In the genomic region with DNA sequence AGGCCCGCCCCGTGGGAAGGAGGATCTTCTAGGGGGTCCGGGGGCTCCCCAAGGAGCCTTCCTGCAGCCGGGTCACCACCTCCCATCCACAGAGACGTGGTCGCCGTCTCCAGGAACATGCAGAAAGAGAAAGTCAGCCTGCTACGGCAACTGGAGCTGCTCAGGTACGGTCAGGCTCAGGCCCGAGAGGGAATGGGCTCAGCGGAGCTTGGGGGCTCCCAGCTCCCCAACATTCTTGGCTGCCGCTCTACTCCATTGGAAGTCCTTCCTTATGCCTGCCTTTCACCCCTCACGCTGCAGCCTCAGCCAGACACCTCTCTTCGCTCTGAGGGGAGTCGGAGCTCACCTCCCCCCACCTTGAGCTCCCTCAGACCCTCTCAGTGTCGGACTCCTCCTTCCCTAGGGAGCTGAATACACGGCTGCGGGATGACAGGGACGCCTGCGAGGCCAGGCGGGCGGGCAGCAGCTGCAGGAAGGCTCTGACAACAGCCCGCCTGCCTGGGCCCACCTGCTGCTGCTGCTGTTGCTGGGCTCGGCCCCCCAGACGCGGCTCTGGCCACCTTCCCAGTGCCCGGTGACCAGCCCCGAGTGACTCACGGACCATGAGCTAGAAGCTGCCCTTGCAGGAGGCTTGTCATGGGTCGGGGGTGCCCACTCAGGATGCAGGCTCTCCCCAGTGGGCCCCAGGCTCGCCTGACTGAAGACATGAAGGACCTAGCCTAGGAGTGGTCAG, we compare ENCODE assay signal across 8 cellular contexts. TPM values are rescaled to one million over a fixed set of nuclear protein-coding genes. Genes with fewer than 3 reads are reported as not detected.
DNase-seq lines count a peak whose midpoint lies in the region; ATAC-seq, FAIRE-seq and TF ChIP-seq lines count a peak whose summit lies in the region.

No MANE protein-coding gene starts in this region.

- peak overlapping the region in 1 of 8 donors; percentile 52 for H3K27ac Mint-ChIP-seq in CD8-positive, alpha-beta memory T cell
- peak overlapping the region; percentile 51 for H3K27ac Mint-ChIP-seq in HFFc6
- H3K27ac Mint-ChIP-seq in astrocyte (ENCODE audit: unreplicated experiment), result peak overlapping the region; percentile 58
- H3K27ac Mint-ChIP-seq in nephron, result peak overlapping the region in 2 of 3 experiments; percentile 20 to 60

- no peaks in the 10 kb centered on the region for H3K36me3 Mint-ChIP-seq in CD8-positive, alpha-beta memory T cell
- H3K36me3 Mint-ChIP-seq in HFFc6 (ENCODE audit: low read depth) (peaks cover 8% of the 10 kb centered on the region), astrocyte (ENCODE audit: low read depth, unreplicated experiment) (no peaks in the 10 kb centered on the region), nephron (ENCODE audit: low read depth) (no peaks in the 10 kb centered on the region)

- H3K9me3 Mint-ChIP-seq in CD8-positive, alpha-beta memory T cell, result no peaks in the 10 kb centered on the region
- H3K9me3 Mint-ChIP-seq in HFFc6 (no peaks in the 10 kb centered on the region), astrocyte (ENCODE audit: unreplicated experiment) (no peaks in the 10 kb centered on the region), nephron (no peaks in the 10 kb centered on the region)

- H3K36me3 ChIP-seq in CD8-positive, alpha-beta memory T cell (ENCODE audit: insufficient read depth, low read length), result no peaks in the 10 kb centered on the region
- H3K36me3 ChIP-seq in astrocyte (ENCODE audit: insufficient read depth, low read length), result no peaks in the 10 kb centered on the region

- TF ChIP-seq CTCF in HFFc6 (IDR thresholded peaks at IDR 0.05) (no peak), astrocyte (IDR thresholded peaks at IDR 0.05; ENCODE audit: insufficient read depth, low read depth, low read length) (no peak), nephron (IDR thresholded peaks at IDR 0.05; ENCODE audit: unreplicated experiment in 3 of 3) (no peak)

- no peak overlapping the region for H3K27ac ChIP-seq in CD8-positive, alpha-beta memory T cell (ENCODE audit: low read depth, low read length)
- H3K27ac ChIP-seq in astrocyte (ENCODE audit: low read depth, low read length), result peak overlapping the region; percentile 37

- H3K4me2 ChIP-seq in astrocyte (ENCODE audit: low read length), result peak overlapping the region; percentile 96

- no peak overlapping the region for H3K4me3 ChIP-seq in CD8-positive, alpha-beta memory T cell (ENCODE audit: low read length)
- H3K4me3 ChIP-seq in astrocyte (ENCODE audit: insufficient read depth, low read depth, low read length), result peak overlapping the region; percentile 2

- peaks cover 7 to 19% of the 10 kb centered on the region in 2 donors for H3K27me3 Mint-ChIP-seq in CD8-positive, alpha-beta memory T cell
- H3K27me3 Mint-ChIP-seq in HFFc6 (ENCODE audit: insufficient read depth) (peaks cover 26% of the 10 kb centered on the region), astrocyte (ENCODE audit: low read depth, unreplicated experiment) (peaks cover 9% of the 10 kb centered on the region), nephron (ENCODE audit: low read depth) (peaks cover 37% of the 10 kb centered on the region)

- POLR2A ChIA-PET in CD8-positive, alpha-beta memory T cell (lab: Charles Lee), result interaction anchor here (0.9 to 3.3 kb wide), 5 partner anchors 9 to 27 kb away, joined by 3 to 16 read pairs (median 5); a partner anchor contains a TSS

- no peaks in the 10 kb centered on the region for H3K9me3 ChIP-seq in CD8-positive, alpha-beta memory T cell (ENCODE audit: low read length)
- no peaks in the 10 kb centered on the region for H3K9me3 ChIP-seq in astrocyte (ENCODE audit: insufficient read depth, low read depth, low read length)

- peaks cover 20% of the 10 kb centered on the region for H3K27me3 ChIP-seq in CD8-positive, alpha-beta memory T cell (ENCODE audit: insufficient read depth, low read length, poor library complexity, severe bottlenecking)
- H3K27me3 ChIP-seq in astrocyte (ENCODE audit: insufficient read depth, low read length), result no peaks in the 10 kb centered on the region

- H3K79me2 ChIP-seq in astrocyte (ENCODE audit: insufficient read depth, low read length), result peaks cover 35% of the 10 kb centered on the region

- H3K4me3 Mint-ChIP-seq in CD8-positive, alpha-beta memory T cell, result peak overlapping the region; percentile 33 to 74 (median 54)
- H3K4me3 Mint-ChIP-seq in HFFc6 (peak overlapping the region; percentile 73), astrocyte (ENCODE audit: unreplicated experiment) (peak overlapping the region; percentile 71), nephron (peak overlapping the region; percentile 82 to 85 (median 82))

- peaks cover 47% of the 10 kb centered on the region for H3K4me1 ChIP-seq in CD8-positive, alpha-beta memory T cell (ENCODE audit: insufficient read depth, low read length)
- peaks cover 58% of the 10 kb centered on the region for H3K4me1 ChIP-seq in astrocyte (ENCODE audit: insufficient read depth, low read length)

- peak overlapping the region; percentile 74 for H3K9ac ChIP-seq in astrocyte (ENCODE audit: low read length)

- no peak overlapping the region for H2AFZ ChIP-seq in astrocyte (ENCODE audit: low read depth, low read length)

- CTCF ChIA-PET in CD8-positive, alpha-beta memory T cell (lab: Charles Lee), result interaction anchor here (0.7 to 1.9 kb wide), 4 partner anchors 9 to 17 kb away, joined by 3 to 7 read pairs (median 4); a partner anchor contains a TSS

- FAIRE-seq in astrocyte (lab: Jason Lieb, UNC), result no peak

- H4K20me1 ChIP-seq in astrocyte (ENCODE audit: insufficient read depth, low read length), result peaks cover 47% of the 10 kb centered on the region

- H3K4me1 Mint-ChIP-seq in CD8-positive, alpha-beta memory T cell, result peaks cover 4 to 70% (median 18%) of the 10 kb centered on the region in 3 donors
- H3K4me1 Mint-ChIP-seq in HFFc6 (ENCODE audit: low read depth) (peaks cover 29% of the 10 kb centered on the region), astrocyte (ENCODE audit: low read depth, unreplicated experiment) (peaks cover 11% of the 10 kb centered on the region), nephron (peaks cover 32% of the 10 kb centered on the region)

- ATAC-seq in GM18867 (IDR thresholded peaks at IDR 0.05; ENCODE audit: unreplicated experiment), result no peak
- no peak for ATAC-seq in HG02759 (IDR thresholded peaks at IDR 0.05; ENCODE audit: unreplicated experiment)

- DNase-seq in CD8-positive, alpha-beta memory T cell, result no peak
- DNase-seq in HFFc6, result no peak
- DNase-seq in astrocyte (ENCODE audit: low read depth), result no peak
- DNase-seq in NCI-H2107 treated with DMSO at 0.1 percent for 48 hours (lab: John Stamatoyannopoulos, UW; ENCODE audit: unreplicated experiment), result no peak
- no peak for DNase-seq in NCI-H2227 treated with DMSO at 0.1 percent for 48 hours (lab: John Stamatoyannopoulos, UW)

RNA-seq across cellular contexts. Expression of a gene that starts 1.5 kb away (rescaled TPM):
- total RNA-seq in CD8-positive, alpha-beta memory T cell, result 10 to 100 TPM; 61.2 to 65.5 TPM
- 19.6 TPM for polyA plus RNA-seq in CD8-positive, alpha-beta memory T cell
- total RNA-seq in HFFc6 (2021; fragmentation: NEBNext Ultra II Directional; extraction: Animal tissue kit (Norgen Biotek cat#: 25700)), result 1,000 to 10,000 TPM in 1 of 6 experiments, 100 to 1,000 TPM in 5; 719 to 1,001 (median 755) TPM
- 414 and 421 TPM in 2 replicates for total RNA-seq in astrocyte

RNA-seq across cellular contexts. Expression of a gene that starts 3.6 kb away (rescaled TPM):
- 1 to 10 TPM; 2.4 to 3.6 TPM for total RNA-seq in CD8-positive, alpha-beta memory T cell
- not detected for polyA plus RNA-seq in CD8-positive, alpha-beta memory T cell
- 1 to 10 TPM in 4 of 6 experiments, under 1 TPM in 2; 0.63 to 2.2 (median 1.2) TPM for total RNA-seq in HFFc6 (2021; fragmentation: NEBNext Ultra II Directional; extraction: Animal tissue kit (Norgen Biotek cat#: 25700))
- total RNA-seq in astrocyte, result 2.6 TPM in 2 replicates

RNA-seq across cellular contexts. Expression of a gene that starts 11.0 kb away (rescaled TPM):
- total RNA-seq in CD8-positive, alpha-beta memory T cell, result 100 to 1,000 TPM; 178 to 182 TPM
- 114 TPM for polyA plus RNA-seq in CD8-positive, alpha-beta memory T cell
- 100 to 1,000 TPM; 439 to 504 (median 478) TPM for total RNA-seq in HFFc6 (2021; fragmentation: NEBNext Ultra II Directional; extraction: Animal tissue kit (Norgen Biotek cat#: 25700))
- 194 and 212 TPM in 2 replicates for total RNA-seq in astrocyte

RNA-seq across cellular contexts. Expression of a gene that starts 11.4 kb away (rescaled TPM):
- total RNA-seq in CD8-positive, alpha-beta memory T cell, result 1 to 10 TPM; 8.8 to 9.4 TPM
- polyA plus RNA-seq in CD8-positive, alpha-beta memory T cell, result 4.4 TPM
- total RNA-seq in HFFc6 (2021; fragmentation: NEBNext Ultra II Directional; extraction: Animal tissue kit (Norgen Biotek cat#: 25700)), result 100 to 1,000 TPM; 193 to 267 (median 212) TPM
- total RNA-seq in astrocyte, result 69.5 and 75.5 TPM in 2 replicates

RNA-seq across cellular contexts. Expression of a gene that starts 12.6 kb away (rescaled TPM):
- 10 to 100 TPM; 49.8 to 53.0 TPM for total RNA-seq in CD8-positive, alpha-beta memory T cell
- polyA plus RNA-seq in CD8-positive, alpha-beta memory T cell, result 41.5 TPM
- total RNA-seq in HFFc6 (2021; fragmentation: NEBNext Ultra II Directional; extraction: Animal tissue kit (Norgen Biotek cat#: 25700)), result 100 to 1,000 TPM; 103 to 148 (median 130) TPM
- 46.8 and 50.8 TPM in 2 replicates for total RNA-seq in astrocyte
